Comparison of ENCODE assay signal across 1 cellular context in the genomic region with DNA sequence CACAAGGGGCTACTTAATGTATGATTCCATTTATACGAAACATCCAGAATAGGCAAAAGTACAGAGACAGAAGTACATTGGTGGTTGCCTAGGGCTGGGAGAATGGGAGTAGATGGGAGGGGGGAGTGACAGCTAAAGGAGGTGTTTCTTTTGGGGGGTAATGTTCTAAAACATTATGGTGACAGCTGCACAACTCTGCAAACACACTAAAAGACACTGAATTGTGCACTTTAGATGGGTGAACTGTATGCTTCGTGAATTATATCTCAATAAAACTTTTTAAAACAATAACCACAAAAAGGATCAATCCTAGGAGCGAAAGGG.
TF ChIP-seq lines count a peak whose summit lies in the region.

No MANE protein-coding gene starts in this region.

TF ChIP-seq in A549, 52 proteins besides CTCF, POLR2A, EP300 and RAD21 (continued from another document):
- no peak for TF ChIP-seq HEYL (CRISPR knock-in tag; IDR thresholded peaks at IDR 0.05)
- TF ChIP-seq, protein P1, sequence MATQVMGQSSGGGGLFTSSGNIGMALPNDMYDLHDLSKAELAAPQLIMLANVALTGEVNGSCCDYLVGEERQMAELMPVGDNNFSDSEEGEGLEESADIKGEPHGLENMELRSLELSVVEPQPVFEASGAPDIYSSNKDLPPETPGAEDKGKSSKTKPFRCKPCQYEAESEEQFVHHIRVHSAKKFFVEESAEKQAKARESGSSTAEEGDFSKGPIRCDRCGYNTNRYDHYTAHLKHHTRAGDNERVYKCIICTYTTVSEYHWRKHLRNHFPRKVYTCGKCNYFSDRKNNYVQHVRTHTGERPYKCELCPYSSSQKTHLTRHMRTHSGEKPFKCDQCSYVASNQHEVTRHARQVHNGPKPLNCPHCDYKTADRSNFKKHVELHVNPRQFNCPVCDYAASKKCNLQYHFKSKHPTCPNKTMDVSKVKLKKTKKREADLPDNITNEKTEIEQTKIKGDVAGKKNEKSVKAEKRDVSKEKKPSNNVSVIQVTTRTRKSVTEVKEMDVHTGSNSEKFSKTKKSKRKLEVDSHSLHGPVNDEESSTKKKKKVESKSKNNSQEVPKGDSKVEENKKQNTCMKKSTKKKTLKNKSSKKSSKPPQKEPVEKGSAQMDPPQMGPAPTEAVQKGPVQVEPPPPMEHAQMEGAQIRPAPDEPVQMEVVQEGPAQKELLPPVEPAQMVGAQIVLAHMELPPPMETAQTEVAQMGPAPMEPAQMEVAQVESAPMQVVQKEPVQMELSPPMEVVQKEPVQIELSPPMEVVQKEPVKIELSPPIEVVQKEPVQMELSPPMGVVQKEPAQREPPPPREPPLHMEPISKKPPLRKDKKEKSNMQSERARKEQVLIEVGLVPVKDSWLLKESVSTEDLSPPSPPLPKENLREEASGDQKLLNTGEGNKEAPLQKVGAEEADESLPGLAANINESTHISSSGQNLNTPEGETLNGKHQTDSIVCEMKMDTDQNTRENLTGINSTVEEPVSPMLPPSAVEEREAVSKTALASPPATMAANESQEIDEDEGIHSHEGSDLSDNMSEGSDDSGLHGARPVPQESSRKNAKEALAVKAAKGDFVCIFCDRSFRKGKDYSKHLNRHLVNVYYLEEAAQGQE (IDR thresholded peaks at IDR 0.05), result no peak
- no peak for TF ChIP-seq FOXS1 (CRISPR knock-in tag; IDR thresholded peaks at IDR 0.05)
- TF ChIP-seq, protein P2, sequence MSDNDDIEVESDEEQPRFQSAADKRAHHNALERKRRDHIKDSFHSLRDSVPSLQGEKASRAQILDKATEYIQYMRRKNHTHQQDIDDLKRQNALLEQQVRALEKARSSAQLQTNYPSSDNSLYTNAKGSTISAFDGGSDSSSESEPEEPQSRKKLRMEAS (IDR thresholded peaks at IDR 0.05), result no peak
- no peak for TF ChIP-seq ELK1 (IDR thresholded peaks at IDR 0.05; ENCODE audit: low read depth, low read length)
- no peak for TF ChIP-seq MAZ (IDR thresholded peaks at IDR 0.05; ENCODE audit: borderline replicate concordance, low read depth, low read length)
- no peak for TF ChIP-seq GATA3 (IDR thresholded peaks at IDR 0.05; ENCODE audit: borderline replicate concordance)
- TF ChIP-seq FOSL2 (IDR thresholded peaks at IDR 0.05), result no peak
- no peak for TF ChIP-seq FOSL2 (CRISPR knock-in tag; IDR thresholded peaks at IDR 0.05)
- no peak for TF ChIP-seq TFCP2L1 (CRISPR knock-in tag; IDR thresholded peaks at IDR 0.05)
- TF ChIP-seq NR3C1 (IDR thresholded peaks at IDR 0.05), result no peak
- no peak for TF ChIP-seq MAFK (IDR thresholded peaks at IDR 0.05; ENCODE audit: partially characterized antibody)
- no peak for TF ChIP-seq EHMT2 (IDR thresholded peaks at IDR 0.05; ENCODE audit: low read depth)
- no peak for TF ChIP-seq KDM5A (IDR thresholded peaks at IDR 0.05)
- no peak for TF ChIP-seq HOXB13 (CRISPR knock-in tag; IDR thresholded peaks at IDR 0.05; ENCODE audit: low read depth)
- no peak for TF ChIP-seq ZC3H11A (IDR thresholded peaks at IDR 0.05)
- TF ChIP-seq TP53 (CRISPR knock-in tag; IDR thresholded peaks at IDR 0.05), result no peak
- no peak for TF ChIP-seq JUN (IDR thresholded peaks at IDR 0.05)
